ENCODE assay signal across 20 cellular contexts in the genomic region with DNA sequence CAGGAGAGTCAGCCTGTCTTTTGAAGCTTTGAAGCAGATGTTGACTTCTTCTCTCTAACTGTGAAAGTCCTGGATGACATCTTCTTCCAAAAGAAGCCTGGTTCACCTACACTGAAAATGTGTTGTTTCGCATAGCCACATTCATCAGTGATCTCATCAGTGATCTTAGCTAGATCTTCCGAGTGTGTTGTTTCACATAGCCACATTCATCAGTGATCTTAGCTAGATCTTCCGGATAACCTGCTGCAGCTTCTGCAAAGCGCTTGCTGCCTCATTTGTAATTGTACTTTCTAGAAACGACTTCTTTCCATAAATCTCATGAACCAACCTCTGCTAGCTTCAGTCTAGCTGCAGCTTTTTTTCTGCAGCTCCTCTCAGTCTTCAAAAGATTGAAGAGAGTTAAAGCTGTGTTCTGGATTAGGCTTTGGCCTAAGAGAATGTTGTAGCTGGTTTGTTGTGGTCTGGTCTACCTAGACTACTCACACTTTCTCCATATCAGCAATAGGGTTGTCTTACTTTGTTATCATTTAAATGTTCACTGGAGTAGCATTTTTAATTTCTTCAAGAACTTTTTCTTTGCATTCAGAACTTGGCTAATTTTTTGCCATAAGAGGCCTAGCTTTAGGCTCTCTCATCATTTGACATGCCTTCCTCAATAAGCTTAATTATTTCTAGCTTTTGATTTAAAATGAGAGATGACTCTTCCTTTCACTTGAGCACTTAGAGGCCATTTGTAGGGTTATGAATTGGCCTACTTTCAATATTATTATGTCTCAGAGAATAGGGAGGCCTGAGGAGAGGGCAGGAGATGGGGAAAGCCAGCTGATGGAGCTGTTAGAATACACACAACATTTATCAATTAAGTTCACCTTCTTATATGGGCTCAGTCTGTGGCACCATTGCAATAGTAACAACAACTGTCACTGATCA. TPM values are rescaled to one million over a fixed set of nuclear protein-coding genes. Genes with fewer than 3 reads are reported as not detected.
DNase-seq lines count a peak whose midpoint lies in the region; ATAC-seq and TF ChIP-seq lines count a peak whose summit lies in the region.
"Had no signal": no experiment of that assay in that cellular context is flagged by ENCODE, and none has a peak within 500 bp of the region (broad histone marks: within the 10 kb centered on the region; RNA-seq: fewer than 3 reads in every experiment).

No MANE protein-coding gene starts in this region.

- H3K27me3 Mint-ChIP-seq in activated T-cell treated with anti-CD3 and anti-CD28 coated beads, Interleukin-2, amount 50 U/mL, for 24 hours: peaks cover 8% of the 10 kb centered on the region
- H3K27me3 Mint-ChIP-seq in stimulated activated naive CD8-positive, alpha-beta T cell treated with anti-CD3 and anti-CD28 coated beads, Interleukin-15, amount 100 ng/mL, for 72 hours: no peaks in the 10 kb centered on the region
- peaks cover 5% of the 10 kb centered on the region for H3K27me3 Mint-ChIP-seq in activated T-helper 2 cell treated with anti-CD3 and anti-CD28 coated beads, Interferon-gamma antibody, Interleukin-2, Interleukin-4, amounts not matched to agents 10 μg/mL and 5 μg/mL and 100 μg/mL, durations not matched to agents 14 hours and 24 hours and 36 hours (ENCODE audit: low read depth)
- H3K27me3 Mint-ChIP-seq in mesothelial cell of epicardium (ENCODE audit: low read depth): peaks cover 19% of the 10 kb centered on the region

- H3K36me3 Mint-ChIP-seq in activated T-cell treated with anti-CD3 and anti-CD28 coated beads, Interleukin-2, amount 50 U/mL, for 24 hours (ENCODE audit: low read depth): no peaks in the 10 kb centered on the region
- no peaks in the 10 kb centered on the region for H3K36me3 Mint-ChIP-seq in activated T-helper 2 cell treated with anti-CD3 and anti-CD28 coated beads, Interferon-gamma antibody, Interleukin-2, Interleukin-4, amounts not matched to agents 10 μg/mL and 5 μg/mL and 100 μg/mL, durations not matched to agents 14 hours and 24 hours and 36 hours (ENCODE audit: low read depth)
- no peaks in the 10 kb centered on the region for H3K36me3 Mint-ChIP-seq in mesothelial cell of epicardium

- peak overlapping the region; percentile 71 for H3K27ac Mint-ChIP-seq in activated T-cell treated with anti-CD3 and anti-CD28 coated beads, Interleukin-2, amount 50 U/mL, for 24 hours
- H3K27ac Mint-ChIP-seq in stimulated activated naive CD8-positive, alpha-beta T cell treated with anti-CD3 and anti-CD28 coated beads, Interleukin-15, amount 100 ng/mL, for 72 hours: no peak overlapping the region
- peak overlapping the region; percentile 63 for H3K27ac Mint-ChIP-seq in activated T-helper 2 cell treated with anti-CD3 and anti-CD28 coated beads, Interferon-gamma antibody, Interleukin-2, Interleukin-4, amounts not matched to agents 10 μg/mL and 5 μg/mL and 100 μg/mL, durations not matched to agents 14 hours and 24 hours and 36 hours
- H3K27ac Mint-ChIP-seq in mesothelial cell of epicardium: no peak overlapping the region
- H3K27ac Mint-ChIP-seq: H9, HFFc6 had no signal

- no peak for DNase-seq in activated T-cell treated with anti-CD3 and anti-CD28 coated beads, Interleukin-2, amount 50 U/mL, for 24 hours
- DNase-seq in activated T-cell treated with anti-CD3 and anti-CD28 coated beads for 4 hours (no peak), middle frontal gyrus (ENCODE audit: extremely low spot score, low spot score) (no peak), mesothelial cell of epicardium (ENCODE audit: low spot score in 2 of 2, unreplicated experiment in 2 of 2) (no peak)
- no peak for DNase-seq in stimulated activated naive CD8-positive, alpha-beta T cell treated with anti-CD3 and anti-CD28 coated beads, Interleukin-15, amount 100 ng/mL, for 72 hours
- no peak for DNase-seq in stimulated activated naive CD8-positive, alpha-beta T cell treated with anti-CD3 and anti-CD28 coated beads, Interleukin-15, Interleukin-2, amounts not matched to agents 100 U/mL and 50 U/mL, for 24 hours
- no peak for DNase-seq in activated T-helper 2 cell treated with anti-CD3 and anti-CD28 coated beads, Interferon-gamma antibody, Interleukin-2, Interleukin-4, amounts not matched to agents 10 μg/mL and 5 μg/mL and 100 μg/mL, durations not matched to agents 14 hours and 24 hours and 36 hours (ENCODE audit: low spot score)
- DNase-seq: BE2C, EL, GF-D8, GM23248, H9, HFFc6, Kasumi-1, NCI-H1694, NCI-H2081 treated with DMSO at 0.1 percent for 48 hours, NCI-H446, NCI-H526, OCI-M1, SJCRH30 had no signal

- TF ChIP-seq CTCF in mesothelial cell of epicardium (IDR thresholded peaks at IDR 0.05; ENCODE audit: unreplicated experiment): no peak

- intact Hi-C loops in activated T-helper 2 cell treated with anti-CD3 and anti-CD28 coated beads, Interferon-gamma antibody, Interleukin-2, Interleukin-4, amounts not matched to agents 10 μg/mL and 5 μg/mL and 100 μg/mL, durations not matched to agents 14 hours and 24 hours and 36 hours (cut with micrococcal nuclease): loop anchor here (1.0 kb wide), 1 partner anchor 30 kb away; no protein-coding TSS in a partner anchor

- peak; percentile 74 for ATAC-seq in stimulated activated naive CD8-positive, alpha-beta T cell treated with anti-CD3 and anti-CD28 coated beads, Interleukin-15, amount 100 ng/mL, for 72 hours
- ATAC-seq in stimulated activated naive CD8-positive, alpha-beta T cell treated with anti-CD3 and anti-CD28 coated beads, Interleukin-15, Interleukin-2, amounts not matched to agents 100 U/mL and 50 U/mL, for 24 hours: no peak

- no peak overlapping the region for H3K4me3 Mint-ChIP-seq in activated T-cell treated with anti-CD3 and anti-CD28 coated beads, Interleukin-2, amount 50 U/mL, for 24 hours
- no peak overlapping the region for H3K4me3 Mint-ChIP-seq in stimulated activated naive CD8-positive, alpha-beta T cell treated with anti-CD3 and anti-CD28 coated beads, Interleukin-15, amount 100 ng/mL, for 72 hours
- H3K4me3 Mint-ChIP-seq in activated T-helper 2 cell treated with anti-CD3 and anti-CD28 coated beads, Interferon-gamma antibody, Interleukin-2, Interleukin-4, amounts not matched to agents 10 μg/mL and 5 μg/mL and 100 μg/mL, durations not matched to agents 14 hours and 24 hours and 36 hours (ENCODE audit: low read depth): no peak overlapping the region
- H3K4me3 Mint-ChIP-seq in mesothelial cell of epicardium: no peak overlapping the region
- H3K4me3 Mint-ChIP-seq: H9, HFFc6 had no signal

- peaks cover 8% of the 10 kb centered on the region for H3K4me1 Mint-ChIP-seq in activated T-cell treated with anti-CD3 and anti-CD28 coated beads, Interleukin-2, amount 50 U/mL, for 24 hours (ENCODE audit: low read depth)
- no peaks in the 10 kb centered on the region for H3K4me1 Mint-ChIP-seq in stimulated activated naive CD8-positive, alpha-beta T cell treated with anti-CD3 and anti-CD28 coated beads, Interleukin-15, amount 100 ng/mL, for 72 hours
- peaks cover 16% of the 10 kb centered on the region for H3K4me1 Mint-ChIP-seq in activated T-helper 2 cell treated with anti-CD3 and anti-CD28 coated beads, Interferon-gamma antibody, Interleukin-2, Interleukin-4, amounts not matched to agents 10 μg/mL and 5 μg/mL and 100 μg/mL, durations not matched to agents 14 hours and 24 hours and 36 hours (ENCODE audit: low read depth)
- H3K4me1 Mint-ChIP-seq in mesothelial cell of epicardium: no peaks in the 10 kb centered on the region
- H3K4me1 Mint-ChIP-seq: H9 had no signal

- no peaks in the 10 kb centered on the region for H3K9me3 Mint-ChIP-seq in activated T-cell treated with anti-CD3 and anti-CD28 coated beads, Interleukin-2, amount 50 U/mL, for 24 hours
- no peaks in the 10 kb centered on the region for H3K9me3 Mint-ChIP-seq in stimulated activated naive CD8-positive, alpha-beta T cell treated with anti-CD3 and anti-CD28 coated beads, Interleukin-15, amount 100 ng/mL, for 72 hours
- H3K9me3 Mint-ChIP-seq in activated T-helper 2 cell treated with anti-CD3 and anti-CD28 coated beads, Interferon-gamma antibody, Interleukin-2, Interleukin-4, amounts not matched to agents 10 μg/mL and 5 μg/mL and 100 μg/mL, durations not matched to agents 14 hours and 24 hours and 36 hours: no peaks in the 10 kb centered on the region
- H3K9me3 Mint-ChIP-seq in mesothelial cell of epicardium: peaks cover 4% of the 10 kb centered on the region
- H3K9me3 Mint-ChIP-seq: H9, HFFc6 had no signal

RNA-seq across cellular contexts. Expression of a gene that starts 48.7 kb away (rescaled TPM):
- 53.3 and 53.9 TPM in 2 replicates for total RNA-seq in activated T-helper 2 cell treated with anti-CD3 and anti-CD28 coated beads, Interferon-gamma antibody, Interleukin-2, Interleukin-4, amounts not matched to agents 10 μg/mL and 5 μg/mL and 100 μg/mL, durations not matched to agents 14 hours and 24 hours and 36 hours
- total RNA-seq in mesothelial cell of epicardium: 20.3 to 22.9 TPM (median 22.1 TPM) in 3 replicates

Comparison
In these comparisons a context has a peak if more than half of its experiments do, and no peak if none do; other contexts are left out.
1. H3K27ac Mint-ChIP-seq: peak in activated T-cell treated with anti-CD3 and anti-CD28 coated beads, Interleukin-2, amount 50 U/mL, for 24 hours (single experiment) and activated T-helper 2 cell treated with anti-CD3 and anti-CD28 coated beads, Interferon-gamma antibody, Interleukin-2, Interleukin-4, amounts not matched to agents 10 μg/mL and 5 μg/mL and 100 μg/mL, durations not matched to agents 14 hours and 24 hours and 36 hours (single experiment); none in stimulated activated naive CD8-positive, alpha-beta T cell treated with anti-CD3 and anti-CD28 coated beads, Interleukin-15, amount 100 ng/mL, for 72 hours (0 of 2) and mesothelial cell of epicardium (single experiment).